ENCODE assay signal across 2 cellular contexts in genomic region chr3:52446042-52446441, GRCh38.
A peak's percentile ranks its signal among the peaks of the same experiment; 100 is the strongest.
TF ChIP-seq lines count a peak whose summit lies in the region.

No MANE protein-coding gene starts in this region.

TF ChIP-seq in HepG2, 621 proteins besides CTCF, POLR2A, EP300 and RAD21:
- TF ChIP-seq KMT2A (CRISPR knock-in tag; IDR thresholded peaks at IDR 0.05), result 0 out of 2 replicates have a peak, but pooled peaks have one; percentile 11
- TF ChIP-seq ZNF280B (CRISPR knock-in tag; IDR thresholded peaks at IDR 0.05; ENCODE audit: borderline replicate concordance), result 0 out of 2 replicates have a peak, but pooled peaks have one; percentile 11
- no peak for TF ChIP-seq FOSL1 (CRISPR knock-in tag; IDR thresholded peaks at IDR 0.05; ENCODE audit: borderline replicate concordance)
- TF ChIP-seq ZNF768 (CRISPR knock-in tag; IDR thresholded peaks at IDR 0.05), result peak; percentile 56; the same call in 1 of the 2 replicates
- TF ChIP-seq KLF16 (CRISPR knock-in tag; IDR thresholded peaks at IDR 0.05), result no peak
- no peak for TF ChIP-seq SOX5 (CRISPR knock-in tag; IDR thresholded peaks at IDR 0.05; ENCODE audit: borderline replicate concordance)
TF ChIP-seq in HepG2: peak in this region for 3.

TF ChIP-seq in GM12891, 5 proteins besides CTCF, POLR2A, EP300 and RAD21:
- TF ChIP-seq POU2F2 (IDR thresholded peaks at IDR 0.05; ENCODE audit: low read depth, low read length), result no peak
- TF ChIP-seq PAX5 (IDR thresholded peaks at IDR 0.05; ENCODE audit: insufficient read depth, low read length, severe bottlenecking), result no peak
- no peak for TF ChIP-seq TAF1 (IDR thresholded peaks at IDR 0.05; ENCODE audit: low read depth, low read length)
- TF ChIP-seq POLR2AphosphoS5 (IDR thresholded peaks at IDR 0.05; ENCODE audit: low read depth, low read length), result no peak
- TF ChIP-seq SPI1 (IDR thresholded peaks at IDR 0.05; ENCODE audit: low read depth, low read length), result no peak
